Comparison of ENCODE assay signal across 12 cellular contexts in genomic region chr2:179460530-179460929, GRCh38.
DNase-seq lines count a peak whose midpoint lies in the region; ATAC-seq, FAIRE-seq and TF ChIP-seq lines count a peak whose summit lies in the region.
"Had no signal": no experiment of that assay in that cellular context is flagged by ENCODE, and none has a peak within 500 bp of the region (broad histone marks: within the 10 kb centered on the region; RNA-seq: fewer than 3 reads in every experiment).

No MANE protein-coding gene starts in this region.

- H3K4me1 ChIP-seq in A673 (ENCODE audit: insufficient read depth, low read length, poor library complexity, severe bottlenecking), result no peaks in the 10 kb centered on the region
- peaks cover 5 to 33% of the 10 kb centered on the region in 2 experiments for H3K4me1 ChIP-seq in HCT116 (ENCODE audit: control insufficient read depth in 1 of 2, insufficient read depth in 2 of 2, low read length in 2 of 2)
- peaks cover 5% of the 10 kb centered on the region for H3K4me1 ChIP-seq in keratinocyte (ENCODE audit: control insufficient read depth, extremely low read depth, insufficient read depth, low read length)

- DNase-seq in A673 (ENCODE audit: low spot score) (peak; percentile 2), HCT116 (ENCODE audit: low read depth, low spot score) (peak; percentile 83), keratinocyte (ENCODE audit: low read depth, low spot score) (peak; percentile 44), HuH-7.5 (ENCODE audit: low spot score) (no peak), GM10266 (ENCODE audit: extremely low spot score) (no peak), HuH-7 (ENCODE audit: low spot score) (no peak)
- DNase-seq: NCI-H1417 had no signal

- TF ChIP-seq CTCF in A673 (conservative IDR thresholded peaks at IDR 0.05; ENCODE audit: low read depth, low read length), result no peak
- no peak for TF ChIP-seq CTCF in HCT116 (IDR thresholded peaks at IDR 0.05 in 2 of 3, conservative IDR thresholded peaks at IDR 0.05 in 1 of 3; ENCODE audit: borderline replicate concordance in 1 of 3, insufficient read depth in 1 of 3, low read depth in 2 of 3, low read length in 2 of 3)
- TF ChIP-seq CTCF in keratinocyte (optimal IDR thresholded peaks at IDR 0.05 in 1 of 3, IDR thresholded peaks at IDR 0.05 in 1 of 3, conservative IDR thresholded peaks at IDR 0.05 in 1 of 3; ENCODE audit: extremely low read depth in 1 of 3, insufficient read depth in 2 of 3, low read length in 3 of 3), result no peak
- no peak for TF ChIP-seq CTCF in GM10266 (IDR thresholded peaks at IDR 0.05; ENCODE audit: control insufficient read depth, insufficient read depth, low read depth, missing control alignments)

- H3K9me3 ChIP-seq in A673 (ENCODE audit: low read depth, low read length, poor library complexity, severe bottlenecking) (no peaks in the 10 kb centered on the region), HCT116 (ENCODE audit: control insufficient read depth in 1 of 2, insufficient read depth in 1 of 2, low read depth in 1 of 2, low read length in 2 of 2) (peaks cover 0 to 8% of the 10 kb centered on the region in 2 experiments; a peak in 1 of 4 replicates), keratinocyte (ENCODE audit: control insufficient read depth, low read depth, low read length) (peaks cover 14% of the 10 kb centered on the region)

- H3K9me2 ChIP-seq in HCT116 (ENCODE audit: insufficient read depth), result no peaks in the 10 kb centered on the region

- FAIRE-seq in keratinocyte (lab: Jason Lieb, UNC), result peak; percentile 85
- FAIRE-seq: H1, TTC549 had no signal

- H3K4me2 ChIP-seq in HCT116 (ENCODE audit: low read length) (peak overlapping the region; percentile 43), keratinocyte (ENCODE audit: control insufficient read depth, extremely low read depth, insufficient read depth, low read depth, low read length) (no peak overlapping the region)

- H3K36me3 ChIP-seq in A673 (ENCODE audit: insufficient read depth, low read length, poor library complexity, severe bottlenecking) (no peaks in the 10 kb centered on the region), HCT116 (ENCODE audit: control insufficient read depth in 1 of 2, insufficient read depth in 2 of 2, low read length in 2 of 2) (0 out of 4 replicates have a peak, but pooled peaks cover 0 to 11% of the 10 kb centered on the region in 2 experiments), keratinocyte (ENCODE audit: control insufficient read depth in 2 of 2, extremely low read depth in 1 of 2, insufficient read depth in 2 of 2, low read length in 2 of 2) (no peaks in the 10 kb centered on the region)

- H3K79me2 ChIP-seq in HCT116 (ENCODE audit: insufficient read depth, low read length), result no peaks in the 10 kb centered on the region
- no peaks in the 10 kb centered on the region for H3K79me2 ChIP-seq in keratinocyte (ENCODE audit: control insufficient read depth, insufficient read depth, low read length)

- peaks cover 4% of the 10 kb centered on the region for H3K27me3 Mint-ChIP-seq in activated T-helper 17 cell treated with anti-CD3 and anti-CD28 coated beads, Interleukin-2, amount 50 U/mL, for 72 hours

- no peaks in the 10 kb centered on the region for H3K36me3 Mint-ChIP-seq in activated T-helper 17 cell treated with anti-CD3 and anti-CD28 coated beads, Interleukin-2, amount 50 U/mL, for 72 hours (ENCODE audit: low read depth)

- intact Hi-C loops in A673 (cut with micrococcal nuclease; ENCODE audit: unreplicated experiment) (no loop called here), HCT116 (cut with micrococcal nuclease) (no loop called here)

- CTCF ChIA-PET in A673 (lab: Charles Lee), result no interaction called here
- CTCF ChIA-PET in HCT116 (lab: Charles Lee), result no interaction called here

- BruUV-seq in A673 (replicated peaks; lab: Mats Ljungman, UMichigan), result no TSS peak
- no TSS peak for BruUV-seq in HCT116 (replicated peaks; lab: Mats Ljungman, UMichigan)

- H3K4me3 Mint-ChIP-seq in activated T-helper 17 cell treated with anti-CD3 and anti-CD28 coated beads, Interleukin-2, amount 50 U/mL, for 72 hours, result no peak overlapping the region

- TF ChIP-seq RAD21 in HCT116 (IDR thresholded peaks at IDR 0.05; ENCODE audit: low read depth), result no peak

- peaks cover 17% of the 10 kb centered on the region for H3K9me3 Mint-ChIP-seq in activated T-helper 17 cell treated with anti-CD3 and anti-CD28 coated beads, Interleukin-2, amount 50 U/mL, for 72 hours

- H3K27ac ChIP-seq in A673 (ENCODE audit: low read depth, low read length, poor library complexity, severe bottlenecking) (no peak overlapping the region), HCT116 (ENCODE audit: low read depth, low read length) (peak overlapping the region; percentile 74; the same call in 1 of the 2 replicates), keratinocyte (ENCODE audit: control insufficient read depth, insufficient read depth, low read length) (peak overlapping the region; percentile 82)

- no peaks in the 10 kb centered on the region for H3K4me1 Mint-ChIP-seq in activated T-helper 17 cell treated with anti-CD3 and anti-CD28 coated beads, Interleukin-2, amount 50 U/mL, for 72 hours

- H4K20me1 ChIP-seq in HCT116 (ENCODE audit: insufficient read depth) (no peaks in the 10 kb centered on the region), keratinocyte (ENCODE audit: control insufficient read depth, extremely low read depth, insufficient read depth, low read length) (no peaks in the 10 kb centered on the region)

- H3K27ac Mint-ChIP-seq in activated T-helper 17 cell treated with anti-CD3 and anti-CD28 coated beads, Interleukin-2, amount 50 U/mL, for 72 hours, result no peak overlapping the region

- H3K4me3 ChIP-seq in A673 (ENCODE audit: low read depth, low read length, poor library complexity, severe bottlenecking), result no peak overlapping the region
- H3K4me3 ChIP-seq in HCT116 (replicated peaks in 1 of 2; ENCODE audit: low read depth in 1 of 2, low read length in 2 of 2), result no peak overlapping the region
- no peak overlapping the region for H3K4me3 ChIP-seq in keratinocyte (ENCODE audit: control insufficient read depth in 2 of 3, extremely low read depth in 1 of 3, insufficient read depth in 2 of 3, low read depth in 1 of 3, low read length in 3 of 3)
- H3K4me3 ChIP-seq: dorsolateral prefrontal cortex had no signal

- H2AFZ ChIP-seq in HCT116 (ENCODE audit: low read depth, low read length, poor library complexity, severe bottlenecking) (no peak overlapping the region), keratinocyte (ENCODE audit: control insufficient read depth, low read length) (peak overlapping the region; percentile 67)

- peak overlapping the region; percentile 0; the same call in 1 of the 2 replicates for H3K9ac ChIP-seq in HCT116 (ENCODE audit: low read length)
- H3K9ac ChIP-seq in keratinocyte (ENCODE audit: control insufficient read depth, extremely low read depth, insufficient read depth, low read length), result no peak overlapping the region

- TF ChIP-seq POLR2A in HCT116 (IDR thresholded peaks at IDR 0.05; ENCODE audit: borderline replicate concordance, extremely low read depth, insufficient read depth, insufficient read length), result no peak

- no peaks in the 10 kb centered on the region for H3K9me1 ChIP-seq in keratinocyte (ENCODE audit: control insufficient read depth, extremely low read depth, insufficient read depth, low read length)

- RAD21 ChIA-PET in HCT116 (lab: Charles Lee; ENCODE audit: low non-redundant PET in 1 of 2, low total read pairs in 2 of 2, uncharacterized antibody in 2 of 2, unreplicated experiment in 2 of 2), result no interaction called here

- POLR2A ChIA-PET in A673 (lab: Charles Lee; ENCODE audit: low non-redundant PET), result no interaction called here
- POLR2A ChIA-PET in HCT116 (lab: Charles Lee), result no interaction called here

- H3K27me3 ChIP-seq in A673 (replicated peaks; ENCODE audit: insufficient read depth, low read depth, low read length, poor library complexity), result no peaks in the 10 kb centered on the region
- H3K27me3 ChIP-seq in HCT116 (ENCODE audit: insufficient read depth, low read length), result no peaks in the 10 kb centered on the region
- H3K27me3 ChIP-seq in keratinocyte (ENCODE audit: control insufficient read depth, extremely low read depth, insufficient read depth, low read length), result no peaks in the 10 kb centered on the region
- H3K27me3 ChIP-seq: dorsolateral prefrontal cortex had no signal

- dilution Hi-C loops in keratinocyte (cut with MboI; ENCODE audit: extremely low pct_ligation_motif_present, low sequenced_read_pairs), result no loop called here

- ATAC-seq in HCT116, result peak; percentile 88
- ATAC-seq in activated T-helper 17 cell treated with anti-CD3 and anti-CD28 coated beads, Interleukin-2, amount 50 U/mL, for 72 hours (replicated peaks), result peak; percentile 87
- no peak for ATAC-seq in GM18502 (IDR thresholded peaks at IDR 0.05; ENCODE audit: poor library complexity, unreplicated experiment)

TF ChIP-seq in HCT116, 20 proteins besides CTCF, POLR2A, EP300 and RAD21 (continues in another document):
- TF ChIP-seq EGR1 (IDR thresholded peaks at IDR 0.05; ENCODE audit: low read depth) (no peak), SP1 (IDR thresholded peaks at IDR 0.05; ENCODE audit: low read depth) (peak; percentile 91), ZFX (IDR thresholded peaks at IDR 0.05) (no peak), SRF (IDR thresholded peaks at IDR 0.05; ENCODE audit: low read depth) (peak; percentile 73), FOSL1 (IDR thresholded peaks at IDR 0.05; ENCODE audit: low read depth) (peak; percentile 99), EZH2phosphoT487 (IDR thresholded peaks at IDR 0.05; ENCODE audit: borderline replicate concordance) (no peak), JUND (IDR thresholded peaks at IDR 0.05) (peak; percentile 98), ELF1 (IDR thresholded peaks at IDR 0.05; ENCODE audit: borderline replicate concordance, low read depth) (no peak), MAX (IDR thresholded peaks at IDR 0.05) (peak; percentile 39; the same call in 1 of the 2 replicates), CEBPB (IDR thresholded peaks at IDR 0.05; ENCODE audit: low read depth) (peak; percentile 72), TCF7L2 (IDR thresholded peaks at IDR 0.05; ENCODE audit: borderline replicate concordance, extremely low read depth, insufficient read depth, insufficient read length) (no peak), ATF3 (IDR thresholded peaks at IDR 0.05) (peak; percentile 57), CBX3 (IDR thresholded peaks at IDR 0.05; ENCODE audit: low read depth) (peak; percentile 97), POLR2AphosphoS5 (IDR thresholded peaks at IDR 0.05; ENCODE audit: low read depth, low read length) (0 out of 2 replicates have a peak, but pooled peaks have one; percentile 35), YY1 (IDR thresholded peaks at IDR 0.05; ENCODE audit: extremely low read depth, insufficient replicate concordance, low read depth, low read length) (no peak)

Comparison
In these comparisons a context has a peak if more than half of its experiments do, and no peak if none do; other contexts are left out.
1. DNase-seq: peak in A673 (single experiment), HCT116 (single experiment) and keratinocyte (single experiment); none in HuH-7.5 (single experiment), GM10266 (single experiment) and HuH-7 (single experiment).